12 cellular contexts compared by ENCODE assay signal in genomic region chr2:45851576-45852304, GRCh38.
DNase-seq lines count a peak whose midpoint lies in the region; ATAC-seq, FAIRE-seq and TF ChIP-seq lines count a peak whose summit lies in the region.
"Had no signal": no experiment of that assay in that cellular context is flagged by ENCODE, and none has a peak within 500 bp of the region (broad histone marks: within the 10 kb centered on the region; RNA-seq: fewer than 3 reads in every experiment).

No MANE protein-coding gene starts in this region.

- no peaks in the 10 kb centered on the region for H3K36me3 ChIP-seq in small intestine (ENCODE audit: control insufficient read depth in 2 of 2, insufficient read depth in 2 of 2, low read length in 2 of 2)

- POLR2A ChIA-PET in RWPE1 (lab: Yijun Ruan, JAX; ENCODE audit: low non-redundant PET) = no interaction called here

- no peak for ATAC-seq in HG03045 (IDR thresholded peaks at IDR 0.05; ENCODE audit: unreplicated experiment)

- no peaks in the 10 kb centered on the region for H3K27me3 ChIP-seq in small intestine (ENCODE audit: control insufficient read depth in 2 of 2, insufficient read depth in 2 of 2, low read length in 2 of 2)

- 88 to 94% (median 93%) methylated on average over 11 of the region's 11 CpGs for WGBS in small intestine, 3 donors

- no peak for FAIRE-seq in small intestine (lab: Jason Lieb, UNC)

- H3K27ac ChIP-seq in RWPE1 = peak overlapping the region; percentile 72
- no peak overlapping the region for H3K27ac ChIP-seq in small intestine (ENCODE audit: low read depth in 1 of 2, low read length in 1 of 2)

- H3K4me3 ChIP-seq in foreskin fibroblast (ENCODE audit: low read depth in 1 of 2, low read length in 2 of 2) = no peak overlapping the region
- no peak overlapping the region for H3K4me3 ChIP-seq in small intestine (ENCODE audit: low read depth in 1 of 2, low read length in 2 of 2)

- DNase-seq in A172 (ENCODE audit: low spot score) (peak; percentile 50), H4 (ENCODE audit: low spot score) (peak; percentile 23), RWPE1 (ENCODE audit: low spot score) (peak; percentile 86), foreskin fibroblast (peak; percentile 86 to 93), NCI-H2029 (lab: John Stamatoyannopoulos, UW) (no peak), small intestine (no peak)
- DNase-seq in activated CD4-positive, CD25-positive, alpha-beta regulatory T cell (lab: John Stamatoyannopoulos, UW) = no peak
- DNase-seq: activated CD4-positive, alpha-beta T cell treated with anti-CD3 and anti-CD28 coated beads, Interleukin-2, amount 50 U/mL, for 4 hours; AML-193; NCI-H1048; SHP77 treated with DMSO at 0.1 percent for 48 hours had no signal

- H3K9me3 ChIP-seq in small intestine (ENCODE audit: control insufficient read depth, low read depth) = no peaks in the 10 kb centered on the region

- TF ChIP-seq CTCF in RWPE1 (conservative IDR thresholded peaks at IDR 0.05; ENCODE audit: low read depth) (no peak), foreskin fibroblast (IDR thresholded peaks at IDR 0.05; ENCODE audit: low read depth, low read length) (no peak)

- CTCF ChIA-PET in RWPE1 (lab: Yijun Ruan, JAX) = interaction anchor here (0.9 to 1.0 kb wide), 2 partner anchors 46 to 200 kb away, joined by 3 to 4 read pairs; partner anchors contain the start of gene PRKCE

- H3K4me1 ChIP-seq in small intestine (ENCODE audit: control insufficient read depth in 2 of 2, insufficient read depth in 1 of 2, low read depth in 1 of 2, low read length in 1 of 2) = no peaks in the 10 kb centered on the region

Comparison
In these comparisons a context has a peak if more than half of its experiments do, and no peak if none do; other contexts are left out.
1. DNase-seq: peak in A172 (single experiment), H4 (single experiment), RWPE1 (single experiment) and foreskin fibroblast (2 of 2); none in NCI-H2029 (single experiment), activated CD4-positive, CD25-positive, alpha-beta regulatory T cell (0 of 4) and small intestine (single experiment).